In genomic region chr11:35523861-35524260, GRCh38 we compare ENCODE assay signal across 21 cellular contexts. TPM values are rescaled to one million over a fixed set of nuclear protein-coding genes. Genes with fewer than 3 reads are reported as not detected.
A peak's percentile ranks its signal among the peaks of the same experiment; 100 is the strongest.
DNase-seq lines count a peak whose midpoint lies in the region; ATAC-seq and TF ChIP-seq lines count a peak whose summit lies in the region.
"Had no signal": no experiment of that assay in that cellular context is flagged by ENCODE, and none has a peak within 500 bp of the region (broad histone marks: within the 10 kb centered on the region; RNA-seq: fewer than 3 reads in every experiment).

No MANE protein-coding gene starts in this region.

- no peak for TF ChIP-seq POLR2A in tibial nerve (IDR thresholded peaks at IDR 0.05)

- CTCF ChIA-PET in HEK293 (lab: Yijun Ruan, JAX): interaction anchor here (0.6 to 0.7 kb wide), 2 partner anchors 36 to 38 kb away, joined by 3 read pairs; no protein-coding TSS in a partner anchor

- POLR2A ChIA-PET in HEK293 (lab: Yijun Ruan, JAX): no interaction called here

- no peak for TF ChIP-seq EP300 in tibial nerve (IDR thresholded peaks at IDR 0.05)

- peaks cover 30% of the 10 kb centered on the region for H3K4me1 Mint-ChIP-seq in mesothelial cell of epicardium

- H3K4me3 ChIP-seq in HEK293 (ENCODE audit: low read depth, low read length): no peak overlapping the region
- peak overlapping the region; percentile 76 to 80 for H3K4me3 ChIP-seq in cardiac fibroblast (replicated peaks in 1 of 2; ENCODE audit: low read depth in 2 of 2, low read length in 2 of 2)
- peak overlapping the region in 1 of 4 donors; percentile 42 for H3K4me3 ChIP-seq in tibial nerve
- H3K4me3 ChIP-seq: colonic mucosa, K562 had no signal

- peak overlapping the region; percentile 4 for H3K27ac Mint-ChIP-seq in mesothelial cell of epicardium
- H3K27ac Mint-ChIP-seq: activated CD4-positive, alpha-beta memory T cell treated with anti-CD3 and anti-CD28 coated beads for 36 hours; T-cell had no signal

- TF ChIP-seq CTCF in HEK293 (tag by site-specific recombination; IDR thresholded peaks at IDR 0.05) (no peak), cardiac fibroblast (IDR thresholded peaks at IDR 0.05; ENCODE audit: low read depth, low read length) (no peak), mesothelial cell of epicardium (IDR thresholded peaks at IDR 0.05; ENCODE audit: unreplicated experiment) (no peak), tibial nerve (IDR thresholded peaks at IDR 0.05) (no peak)

- H3K27me3 Mint-ChIP-seq in mesothelial cell of epicardium (ENCODE audit: low read depth): peaks cover 7% of the 10 kb centered on the region

- WGBS in tibial nerve, 2 donors: 58 to 65% methylated on average over 5 of the region's 5 CpGs

- DNase-seq in cardiac fibroblast (ENCODE audit: low read depth in 2 of 2): no peak
- no peak for DNase-seq in mesothelial cell of epicardium (ENCODE audit: low spot score in 2 of 2, unreplicated experiment in 2 of 2)
- no peak for DNase-seq in tibial nerve (ENCODE audit: low spot score in 2 of 2)
- DNase-seq: activated CD4-positive, alpha-beta memory T cell treated with anti-CD3 and anti-CD28 coated beads for 36 hours; activated naive CD4-positive, alpha-beta T cell treated with Interleukin-2 at 50 U/mL for 16 hours; activated T-cell treated with anti-CD3 and anti-CD28 coated beads, Interleukin-2, amount 50 U/mL, for 1 hour; aorta; BE2C; Calu3; colonic mucosa; NCI-H1930; NCI-H510A treated with DMSO at 0.1 percent for 48 hours; T-cell had no signal

- H3K4me3 Mint-ChIP-seq in mesothelial cell of epicardium: peak overlapping the region; percentile 72
- H3K4me3 Mint-ChIP-seq: activated CD4-positive, alpha-beta memory T cell treated with anti-CD3 and anti-CD28 coated beads for 36 hours; T-cell had no signal

- H3K27ac ChIP-seq in HEK293 (ENCODE audit: extremely low read depth, low read depth, low read length) (no peak overlapping the region), tibial nerve (peak overlapping the region in 3 of 4 donors; percentile 2 to 57 (median 28))
- H3K27ac ChIP-seq: colonic mucosa, HL-60, prostate gland had no signal

- ATAC-seq in HG03039 (IDR thresholded peaks at IDR 0.05; ENCODE audit: unreplicated experiment) (no peak), HG03469 (IDR thresholded peaks at IDR 0.05; ENCODE audit: unreplicated experiment) (no peak), HG02973 (IDR thresholded peaks at IDR 0.05; ENCODE audit: unreplicated experiment) (no peak)
- ATAC-seq: K562, Right ventricle myocardium inferior, T-cell had no signal

- peaks cover 0 to 13% of the 10 kb centered on the region in 2 donors for H3K27me3 ChIP-seq in tibial nerve
- H3K27me3 ChIP-seq: BE2C had no signal

- H3K36me3 Mint-ChIP-seq in mesothelial cell of epicardium: no peaks in the 10 kb centered on the region
- H3K36me3 Mint-ChIP-seq: activated CD4-positive, alpha-beta memory T cell treated with anti-CD3 and anti-CD28 coated beads for 36 hours; T-cell had no signal

- no peaks in the 10 kb centered on the region for H3K36me3 ChIP-seq in HEK293 (ENCODE audit: control insufficient read depth in 2 of 2, insufficient read depth in 1 of 2, low read length in 2 of 2)
- H3K36me3 ChIP-seq in tibial nerve: no peaks in the 10 kb centered on the region
- H3K36me3 ChIP-seq: BE2C, colonic mucosa, prostate gland had no signal

- no peaks in the 10 kb centered on the region for H3K4me1 ChIP-seq in HEK293 (ENCODE audit: control insufficient read depth, insufficient read depth, low read length)
- H3K4me1 ChIP-seq in tibial nerve: peaks cover 0 to 35% (median 4%) of the 10 kb centered on the region in 4 donors
- H3K4me1 ChIP-seq: BE2C, colonic mucosa, prostate gland had no signal

- H3K9me3 ChIP-seq in HEK293 (ENCODE audit: control insufficient read depth, insufficient read depth, low read depth, low read length) (no peaks in the 10 kb centered on the region), tibial nerve (no peaks in the 10 kb centered on the region)
- H3K9me3 ChIP-seq: BE2C, colonic mucosa, prostate gland had no signal

- peaks cover 6% of the 10 kb centered on the region for H3K9me3 Mint-ChIP-seq in mesothelial cell of epicardium
- H3K9me3 Mint-ChIP-seq: activated CD4-positive, alpha-beta memory T cell treated with anti-CD3 and anti-CD28 coated beads for 36 hours; T-cell had no signal

TF ChIP-seq in HEK293, 187 proteins besides CTCF, POLR2A, EP300 and RAD21:
- TF ChIP-seq ZNF837 (tag by site-specific recombination; IDR thresholded peaks at IDR 0.05) (no peak), ZNF335 (tag by site-specific recombination; conservative IDR thresholded peaks at IDR 0.05) (0 out of 2 replicates have a peak, but pooled peaks have one; percentile 2), ZNF623 (tag by site-specific recombination; IDR thresholded peaks at IDR 0.05) (no peak)

RNA-seq across cellular contexts. Expression of gene PAMR1, which starts 1.6 kb away (rescaled TPM):
- total RNA-seq in mesothelial cell of epicardium (38.3 to 44.8 TPM (median 43.5 TPM) in 3 replicates), tibial nerve (10 to 100 TPM in 1 of 4 donors, 1 to 10 TPM in 3; 6.9 to 10.8 (median 7.7) TPM)
- total RNA-seq: activated CD4-positive, alpha-beta memory T cell treated with anti-CD3 and anti-CD28 coated beads for 36 hours; Calu3; K562 had no signal
